Comparison of ENCODE assay signal across 19 cellular contexts in the genomic region with DNA sequence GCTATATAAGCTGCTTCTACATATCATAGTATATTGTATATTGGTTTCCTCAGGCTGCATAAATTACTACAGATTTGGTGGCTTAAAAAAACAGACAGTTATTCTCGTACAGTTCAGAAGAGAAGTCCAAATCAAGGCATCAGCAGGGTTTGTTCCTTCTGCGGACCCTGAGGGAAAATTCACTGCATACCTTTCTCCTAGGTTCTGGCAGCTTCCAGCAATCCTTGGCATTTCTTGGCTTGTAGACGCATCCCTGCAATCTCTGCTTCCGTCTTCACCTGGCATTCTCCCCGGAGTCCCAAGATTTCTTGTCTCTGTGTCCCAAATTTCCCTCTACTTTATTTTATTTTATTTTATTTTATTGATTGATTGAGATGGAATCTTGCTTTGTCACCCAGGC.
DNase-seq lines count a peak whose midpoint lies in the region; ATAC-seq, FAIRE-seq and TF ChIP-seq lines count a peak whose summit lies in the region.
"Had no signal": no experiment of that assay in that cellular context is flagged by ENCODE, and none has a peak within 500 bp of the region (broad histone marks: within the 10 kb centered on the region; RNA-seq: fewer than 3 reads in every experiment).

No MANE protein-coding gene starts in this region.

- H3K4me3 ChIP-seq in right cardiac atrium (ENCODE audit: low read length) (no peak overlapping the region), SJCRH30 (no peak overlapping the region)

- no peaks in the 10 kb centered on the region for H3K9me3 ChIP-seq in right cardiac atrium (ENCODE audit: control insufficient read depth, low read length)
- no peaks in the 10 kb centered on the region; the same call in 1 of the 2 replicates for H3K9me3 ChIP-seq in SJCRH30 (replicated peaks)
- H3K9me3 ChIP-seq: Caco-2 had no signal

- DNase-seq in RWPE1 (ENCODE audit: low spot score) = peak; percentile 71
- no peak for DNase-seq in chondrocyte (ENCODE audit: low spot score)
- no peak for DNase-seq in mesothelial cell of epicardium (ENCODE audit: low spot score in 2 of 2, unreplicated experiment in 2 of 2)
- DNase-seq in right cardiac atrium = no peak
- no peak for DNase-seq in SJCRH30
- DNase-seq in activated naive CD8-positive, alpha-beta T cell treated with anti-CD3 and anti-CD28 coated beads, Interleukin-2, amount 50 U/mL, for 24 hours = no peak
- DNase-seq: GOT3, Kasumi-1, MV-4-11, NCI-H1417 treated with DMSO at 0.1 percent for 48 hours, NCI-H2029, NCI-H510A treated with DMSO at 0.1 percent for 48 hours, RPMI8226 had no signal

- CTCF ChIA-PET in RWPE1 (lab: Yijun Ruan, JAX) = interaction anchor here (0.6 kb wide), 1 partner anchor 972 kb away, joined by 3 read pairs; no protein-coding TSS in a partner anchor

- TF ChIP-seq CTCF in RWPE1 (conservative IDR thresholded peaks at IDR 0.05; ENCODE audit: low read depth) = no peak
- no peak for TF ChIP-seq CTCF in chondrocyte (IDR thresholded peaks at IDR 0.05)
- TF ChIP-seq CTCF in mesothelial cell of epicardium (IDR thresholded peaks at IDR 0.05; ENCODE audit: unreplicated experiment) = no peak

- peaks cover 6% of the 10 kb centered on the region; the same call in 1 of the 2 replicates for H3K36me3 ChIP-seq in SJCRH30

- H3K27ac ChIP-seq in RWPE1 = peak overlapping the region; percentile 87
- H3K27ac ChIP-seq in right cardiac atrium (ENCODE audit: low read length) = no peak overlapping the region
- H3K27ac ChIP-seq in SJCRH30 = no peak overlapping the region

- ATAC-seq in right cardiac atrium (no peak), GM21367 (IDR thresholded peaks at IDR 0.05; ENCODE audit: unreplicated experiment) (no peak)
- ATAC-seq in activated naive CD8-positive, alpha-beta T cell treated with anti-CD3 and anti-CD28 coated beads, Interleukin-2, amount 50 U/mL, for 24 hours = no peak
- ATAC-seq: HepG2 had no signal

- H3K4me3 Mint-ChIP-seq in chondrocyte (ENCODE audit: unreplicated experiment) (no peak overlapping the region), mesothelial cell of epicardium (no peak overlapping the region)
- no peak overlapping the region for H3K4me3 Mint-ChIP-seq in activated naive CD8-positive, alpha-beta T cell treated with anti-CD3 and anti-CD28 coated beads, Interleukin-2, amount 50 U/mL, for 24 hours
- H3K4me3 Mint-ChIP-seq: CD14-positive monocyte had no signal

- H3K36me3 Mint-ChIP-seq in chondrocyte (ENCODE audit: low read depth) = no peaks in the 10 kb centered on the region
- H3K36me3 Mint-ChIP-seq in mesothelial cell of epicardium = peaks cover 5% of the 10 kb centered on the region
- H3K36me3 Mint-ChIP-seq in activated naive CD8-positive, alpha-beta T cell treated with anti-CD3 and anti-CD28 coated beads, Interleukin-2, amount 50 U/mL, for 24 hours (ENCODE audit: low read depth) = no peaks in the 10 kb centered on the region

- peak overlapping the region; percentile 78 for H3K27ac Mint-ChIP-seq in chondrocyte (ENCODE audit: unreplicated experiment)
- H3K27ac Mint-ChIP-seq in mesothelial cell of epicardium = peak overlapping the region; percentile 75
- no peak overlapping the region for H3K27ac Mint-ChIP-seq in activated naive CD8-positive, alpha-beta T cell treated with anti-CD3 and anti-CD28 coated beads, Interleukin-2, amount 50 U/mL, for 24 hours

- POLR2A ChIA-PET in RWPE1 (lab: Yijun Ruan, JAX; ENCODE audit: low non-redundant PET) = no interaction called here

- intact Hi-C loops in right cardiac atrium (cut with DNase I) = no loop called here

- H3K9me3 Mint-ChIP-seq in chondrocyte (ENCODE audit: low read depth) (peaks cover 2% of the 10 kb centered on the region), mesothelial cell of epicardium (peaks cover 3% of the 10 kb centered on the region)
- H3K9me3 Mint-ChIP-seq in activated naive CD8-positive, alpha-beta T cell treated with anti-CD3 and anti-CD28 coated beads, Interleukin-2, amount 50 U/mL, for 24 hours = no peaks in the 10 kb centered on the region

- 94% methylated on average over 5 of the region's 5 CpGs for WGBS in right cardiac atrium

- FAIRE-seq in A204.1 (lab: Jason Lieb, UNC) = peak; percentile 58
- FAIRE-seq: G401.6, HepG2 had no signal

- H3K4me1 ChIP-seq in right cardiac atrium (ENCODE audit: control insufficient read depth, insufficient read depth, low read length) (no peaks in the 10 kb centered on the region), SJCRH30 (peaks cover 21% of the 10 kb centered on the region)

- no peaks in the 10 kb centered on the region for H3K27me3 ChIP-seq in right cardiac atrium (ENCODE audit: control insufficient read depth, insufficient read depth)
- no peaks in the 10 kb centered on the region for H3K27me3 ChIP-seq in SJCRH30

- no peaks in the 10 kb centered on the region for H3K27me3 Mint-ChIP-seq in chondrocyte (ENCODE audit: low read depth)
- H3K27me3 Mint-ChIP-seq in mesothelial cell of epicardium (ENCODE audit: low read depth) = no peaks in the 10 kb centered on the region
- H3K27me3 Mint-ChIP-seq in activated naive CD8-positive, alpha-beta T cell treated with anti-CD3 and anti-CD28 coated beads, Interleukin-2, amount 50 U/mL, for 24 hours = peaks cover 10% of the 10 kb centered on the region

- H3K4me1 Mint-ChIP-seq in chondrocyte (ENCODE audit: low read depth) (peaks cover 44% of the 10 kb centered on the region), mesothelial cell of epicardium (peaks cover 36% of the 10 kb centered on the region)
- H3K4me1 Mint-ChIP-seq in activated naive CD8-positive, alpha-beta T cell treated with anti-CD3 and anti-CD28 coated beads, Interleukin-2, amount 50 U/mL, for 24 hours = peaks cover 13% of the 10 kb centered on the region
